ENCODE assay signal across 2 cellular contexts in the genomic region with DNA sequence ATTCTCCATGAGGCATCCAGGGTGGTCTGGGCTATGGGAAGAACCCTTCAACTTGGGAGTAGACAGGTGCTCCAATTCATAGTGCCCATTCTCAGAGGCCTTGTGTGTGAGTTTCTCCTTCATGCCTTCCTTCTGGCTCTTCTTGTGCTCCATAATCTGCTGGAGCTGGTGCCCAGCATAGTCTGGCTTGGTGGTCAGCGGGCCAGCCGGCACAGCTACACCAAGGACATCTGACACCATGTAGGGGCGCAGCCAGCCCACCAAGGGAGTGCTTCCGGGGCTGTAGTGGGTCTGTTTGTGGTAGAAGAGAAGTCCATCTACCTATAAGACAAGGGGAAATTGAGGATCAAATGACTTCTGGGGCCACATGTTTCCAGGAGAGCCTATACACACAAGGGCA.
TF ChIP-seq lines count a peak whose summit lies in the region.

No MANE protein-coding gene starts in this region.

TF ChIP-seq in liver, 16 proteins besides CTCF, POLR2A, EP300 and RAD21:
- no peak for TF ChIP-seq EGR1 (IDR thresholded peaks at IDR 0.05; ENCODE audit: low read depth in 2 of 2)
- no peak for TF ChIP-seq SP1 (IDR thresholded peaks at IDR 0.05)
- TF ChIP-seq, protein P1, sequence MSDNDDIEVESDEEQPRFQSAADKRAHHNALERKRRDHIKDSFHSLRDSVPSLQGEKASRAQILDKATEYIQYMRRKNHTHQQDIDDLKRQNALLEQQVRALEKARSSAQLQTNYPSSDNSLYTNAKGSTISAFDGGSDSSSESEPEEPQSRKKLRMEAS (IDR thresholded peaks at IDR 0.05), result no peak

TF ChIP-seq in HepG2, 621 proteins besides CTCF, POLR2A, EP300 and RAD21:
- TF ChIP-seq ZNF354B (CRISPR knock-in tag; IDR thresholded peaks at IDR 0.05), result no peak
- no peak for TF ChIP-seq ISX (CRISPR knock-in tag; conservative IDR thresholded peaks at IDR 0.05)
- no peak for TF ChIP-seq ZNF7 (CRISPR knock-in tag; IDR thresholded peaks at IDR 0.05)
- no peak for TF ChIP-seq HNF4A (CRISPR knock-in tag; IDR thresholded peaks at IDR 0.05)
- TF ChIP-seq ZFP41 (CRISPR knock-in tag; IDR thresholded peaks at IDR 0.05; ENCODE audit: borderline replicate concordance), result no peak
- no peak for TF ChIP-seq ZNF205 (CRISPR knock-in tag; IDR thresholded peaks at IDR 0.05)
- no peak for TF ChIP-seq SMAD9 (CRISPR knock-in tag; IDR thresholded peaks at IDR 0.05)
